ENCODE assay signal across 1 cellular context in genomic region chr20:63978319-63979220, GRCh38.
TF ChIP-seq lines count a peak whose summit lies in the region.

No MANE protein-coding gene starts in this region.

TF ChIP-seq in H1, 55 proteins besides CTCF, POLR2A, EP300 and RAD21:
- TF ChIP-seq TCF12 (IDR thresholded peaks at IDR 0.05; ENCODE audit: low read depth, low read length), result no peak
- TF ChIP-seq CHD1 (IDR thresholded peaks at IDR 0.05; ENCODE audit: low read depth, low read length), result no peak
- TF ChIP-seq GABPA (IDR thresholded peaks at IDR 0.05; ENCODE audit: borderline replicate concordance, insufficient read depth, low read length), result no peak; the same call in 1 of the 2 replicates
- no peak for TF ChIP-seq NRF1 (IDR thresholded peaks at IDR 0.05; ENCODE audit: low read depth, low read length)
- TF ChIP-seq CTBP2 (IDR thresholded peaks at IDR 0.05; ENCODE audit: borderline replicate concordance, insufficient read depth, insufficient read length, low read length), result no peak
- TF ChIP-seq POLR2AphosphoS5 (IDR thresholded peaks at IDR 0.05; ENCODE audit: low read depth, low read length), result no peak
- no peak for TF ChIP-seq YY1 (IDR thresholded peaks at IDR 0.05; ENCODE audit: low read depth, low read length)
- no peak for TF ChIP-seq BRCA1 (IDR thresholded peaks at IDR 0.05; ENCODE audit: low read depth, low read length)
- TF ChIP-seq FOSL1 (IDR thresholded peaks at IDR 0.05; ENCODE audit: insufficient read depth, low read depth, low read length), result no peak
- no peak for TF ChIP-seq KDM4A (IDR thresholded peaks at IDR 0.05; ENCODE audit: low read depth, low read length, severe bottlenecking)
- TF ChIP-seq SRF (IDR thresholded peaks at IDR 0.05; ENCODE audit: low read depth, low read length), result no peak
- TF ChIP-seq MAFK (IDR thresholded peaks at IDR 0.05; ENCODE audit: low read depth, low read length), result no peak
- no peak for TF ChIP-seq ZNF274 (IDR thresholded peaks at IDR 0.05; ENCODE audit: borderline replicate concordance, extremely low read depth, low read length)
- peak; percentile 57; the same call in 1 of the 2 replicates for TF ChIP-seq SP1 (IDR thresholded peaks at IDR 0.05; ENCODE audit: low read depth, low read length)
- no peak for TF ChIP-seq CEBPB (IDR thresholded peaks at IDR 0.05; ENCODE audit: low read depth, low read length)
- TF ChIP-seq E2F6 (IDR thresholded peaks at IDR 0.05), result peak; percentile 70; the same call in 1 of the 2 replicates
- no peak for TF ChIP-seq CBX5 (IDR thresholded peaks at IDR 0.05; ENCODE audit: low read depth, low read length)
- TF ChIP-seq RBBP5 (IDR thresholded peaks at IDR 0.05; ENCODE audit: borderline replicate concordance, low read depth, low read length), result peak; percentile 78
- no peak for TF ChIP-seq TBP (IDR thresholded peaks at IDR 0.05; ENCODE audit: low read depth, low read length)
- TF ChIP-seq JUND (IDR thresholded peaks at IDR 0.05; ENCODE audit: low read length), result no peak
- peak in 1 of 2 experiments; percentile 55; a peak in 1 of 4 replicates for TF ChIP-seq SIN3A (conservative IDR thresholded peaks at IDR 0.05 in 1 of 2, IDR thresholded peaks at IDR 0.05 in 1 of 2; ENCODE audit: low read depth in 1 of 2, low read length in 2 of 2)
- TF ChIP-seq MAX (IDR thresholded peaks at IDR 0.05), result peak; percentile 56; the same call in 1 of the 2 replicates
- TF ChIP-seq CHD7 (IDR thresholded peaks at IDR 0.05; ENCODE audit: insufficient replicate concordance, low read length), result no peak
- TF ChIP-seq PHF8 (conservative IDR thresholded peaks at IDR 0.05; ENCODE audit: low read depth, low read length), result 0 out of 2 replicates have a peak, but pooled peaks have one; percentile 39
